10 cellular contexts compared by ENCODE assay signal in genomic region chr1:212635141-212635601, GRCh38. TPM values are rescaled to one million over a fixed set of nuclear protein-coding genes. Genes with fewer than 3 reads are reported as not detected.
DNase-seq lines count a peak whose midpoint lies in the region; TF ChIP-seq lines count a peak whose summit lies in the region.
"Had no signal": no experiment of that assay in that cellular context is flagged by ENCODE, and none has a peak within 500 bp of the region (broad histone marks: within the 10 kb centered on the region; RNA-seq: fewer than 3 reads in every experiment).

No MANE protein-coding gene starts in this region.

- intact Hi-C loops in colonic mucosa (cut with DNase I) (no loop called here), posterior vena cava (cut with DNase I) (no loop called here)

- H4K20me1 ChIP-seq in KMS-11 (ENCODE audit: insufficient read depth) = no peaks in the 10 kb centered on the region

- TF ChIP-seq CTCF in GM06990 (IDR thresholded peaks at IDR 0.05; ENCODE audit: insufficient read depth, low read length, poor library complexity, severe bottlenecking) = no peak
- TF ChIP-seq CTCF in KMS-11 (conservative IDR thresholded peaks at IDR 0.05; ENCODE audit: low read depth, low read length) = no peak
- TF ChIP-seq CTCF in colonic mucosa (IDR thresholded peaks at IDR 0.05) = no peak
- TF ChIP-seq CTCF in parathyroid adenoma (IDR thresholded peaks at IDR 0.05) = no peak

- H3K4me3 ChIP-seq in GM06990 (replicated peaks; ENCODE audit: low read depth, low read length) (no peak overlapping the region), KMS-11 (IDR thresholded peaks at IDR 0.05; ENCODE audit: insufficient read depth, low read depth, low read length) (peak overlapping the region; percentile 94), colonic mucosa (no peak overlapping the region), parathyroid adenoma (ENCODE audit: low read depth, low read length) (no peak overlapping the region)

- H3K79me2 ChIP-seq in KMS-11 (ENCODE audit: insufficient read depth, low read depth) = no peaks in the 10 kb centered on the region
- H3K79me2 ChIP-seq in parathyroid adenoma = no peaks in the 10 kb centered on the region

- H3K36me3 ChIP-seq in GM06990 (ENCODE audit: control insufficient read depth, insufficient read depth, low read length) (no peaks in the 10 kb centered on the region), KMS-11 (ENCODE audit: insufficient read depth) (no peaks in the 10 kb centered on the region), colonic mucosa (no peaks in the 10 kb centered on the region), parathyroid adenoma (ENCODE audit: control insufficient read depth, insufficient read depth, low read length) (no peaks in the 10 kb centered on the region)

- H3K4me2 ChIP-seq in KMS-11 (peak overlapping the region; percentile 79), parathyroid adenoma (ENCODE audit: low read length) (no peak overlapping the region)

- H3K9me3 ChIP-seq in colonic mucosa = no peaks in the 10 kb centered on the region
- no peaks in the 10 kb centered on the region for H3K9me3 ChIP-seq in parathyroid adenoma (ENCODE audit: control insufficient read depth, low read length)

- H3K9ac ChIP-seq in KMS-11 = peak overlapping the region; percentile 59
- no peak overlapping the region for H3K9ac ChIP-seq in colonic mucosa (ENCODE audit: low read depth in 2 of 2, low read length in 2 of 2)
- no peak overlapping the region for H3K9ac ChIP-seq in parathyroid adenoma

- H2AFZ ChIP-seq in KMS-11 (ENCODE audit: low read depth) (peak overlapping the region; percentile 24), parathyroid adenoma (no peak overlapping the region)

- DNase-seq in GM06990 (ENCODE audit: extremely low read depth, insufficient read length) (peak; percentile 28), colonic mucosa (no peak), posterior vena cava (ENCODE audit: low spot score) (no peak), NCI-H1105 treated with DMSO at 0.1 percent for 48 hours (lab: John Stamatoyannopoulos, UW) (no peak), GOT3 (lab: John Stamatoyannopoulos, UW) (no peak), NCI-H226 (no peak)
- DNase-seq: activated T-cell treated with anti-CD3 and anti-CD28 coated beads, Interleukin-2, amount 50 U/mL, for 24 hours; left ventricle myocardium superior had no signal

- peaks cover 83% of the 10 kb centered on the region for H3K4me1 ChIP-seq in KMS-11 (ENCODE audit: low read depth, poor library complexity, severe bottlenecking)
- no peaks in the 10 kb centered on the region for H3K4me1 ChIP-seq in colonic mucosa
- H3K4me1 ChIP-seq in parathyroid adenoma = no peaks in the 10 kb centered on the region

- H3K27me3 ChIP-seq in GM06990 (replicated peaks; ENCODE audit: control insufficient read depth, insufficient read depth, low read length) (no peaks in the 10 kb centered on the region), KMS-11 (ENCODE audit: insufficient read depth, low read depth) (no peaks in the 10 kb centered on the region), colonic mucosa (no peaks in the 10 kb centered on the region), parathyroid adenoma (ENCODE audit: control insufficient read depth, insufficient read depth, low read length) (no peaks in the 10 kb centered on the region)

- H3K27ac ChIP-seq in KMS-11 (peak overlapping the region; percentile 81), colonic mucosa (peak overlapping the region; percentile 67), parathyroid adenoma (peak overlapping the region; percentile 67)

RNA-seq across cellular contexts. Expression of gene ATF3, which starts 26.6 kb away (rescaled TPM):
- total RNA-seq in colonic mucosa = 10 to 100 TPM; 17.7 to 34.0 TPM
- total RNA-seq in posterior vena cava = 100 to 1,000 TPM in 1 of 2 donors, 10 to 100 TPM in 1; 43.4 to 193 TPM
